Comparison of ENCODE assay signal across 16 cellular contexts in the genomic region with DNA sequence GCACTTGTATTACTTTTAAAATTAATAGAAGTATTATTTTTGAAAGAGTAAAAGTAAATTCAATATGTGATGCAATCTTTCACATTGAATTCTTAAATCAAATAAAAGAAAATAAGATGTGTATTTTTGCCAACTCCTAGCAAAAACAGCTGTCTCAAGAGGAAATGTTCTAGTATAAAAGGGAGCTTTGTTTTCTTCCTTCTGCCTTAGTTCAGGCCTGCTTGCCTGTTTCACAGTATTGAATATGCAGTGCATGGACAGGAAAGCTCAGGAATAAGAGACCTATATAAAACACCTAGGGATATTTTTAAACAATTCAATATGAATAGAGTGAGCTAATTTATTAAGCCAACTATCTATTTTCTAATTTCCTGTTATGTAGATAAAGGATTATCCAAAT.
"Had no signal": no experiment of that assay in that cellular context is flagged by ENCODE, and none has a peak within 500 bp of the region (broad histone marks: within the 10 kb centered on the region; RNA-seq: fewer than 3 reads in every experiment).

No MANE protein-coding gene starts in this region.

- H3K4me3 Mint-ChIP-seq: naive thymus-derived CD8-positive, alpha-beta T cell; type B pancreatic cell had no signal

- H3K4me1 ChIP-seq: heart right ventricle had no signal

- H3K27ac ChIP-seq: dorsolateral prefrontal cortex, neutrophil had no signal

- DNase-seq: cortex of kidney; dorsolateral prefrontal cortex; effector CD8-positive, alpha-beta T cell; heart right ventricle; islet precursor cell; mammary epithelial cell; mucosa of descending colon; naive thymus-derived CD8-positive, alpha-beta T cell; posterior cingulate gyrus; small intestine; stimulated activated CD4-positive, alpha-beta T cell treated with anti-CD3 and anti-CD28 coated beads, Interleukin-12 subunit alpha, Interleukin-12 subunit beta, amount 100 ng/mL, for 4 hours; stimulated activated naive CD4-positive, alpha-beta T cell treated with Interleukin-2 at 50 U/mL for 16 hours had no signal

- ATAC-seq: mucosa of descending colon; naive thymus-derived CD8-positive, alpha-beta T cell had no signal

- H3K36me3 ChIP-seq: heart right ventricle, neutrophil had no signal

- H3K9me3 Mint-ChIP-seq: type B pancreatic cell had no signal

- H3K9me3 ChIP-seq: heart right ventricle, mucosa of descending colon, neutrophil had no signal

- H3K27ac Mint-ChIP-seq: naive thymus-derived CD8-positive, alpha-beta T cell; type B pancreatic cell had no signal

- H3K4me3 ChIP-seq: dorsolateral prefrontal cortex, heart right ventricle, mucosa of descending colon had no signal

- H3K27me3 ChIP-seq: dorsolateral prefrontal cortex, neutrophil had no signal

- FAIRE-seq: frontal cortex, small intestine, urothelium cell line had no signal

- H3K36me3 Mint-ChIP-seq: naive thymus-derived CD8-positive, alpha-beta T cell; type B pancreatic cell had no signal
